ENCODE assay signal across 16 cellular contexts in genomic region chr9:134968011-134968822, GRCh38. TPM values are rescaled to one million over a fixed set of nuclear protein-coding genes. Genes with fewer than 3 reads are reported as not detected.
A peak's percentile ranks its signal among the peaks of the same experiment; 100 is the strongest.
DNase-seq lines count a peak whose midpoint lies in the region; ATAC-seq and TF ChIP-seq lines count a peak whose summit lies in the region.
"Had no signal": no experiment of that assay in that cellular context is flagged by ENCODE, and none has a peak within 500 bp of the region (broad histone marks: within the 10 kb centered on the region; RNA-seq: fewer than 3 reads in every experiment).

No MANE protein-coding gene starts in this region.

- H3K9ac ChIP-seq in endodermal cell (ENCODE audit: extremely low read depth, low read length, poor library complexity, severe bottlenecking) (no peak overlapping the region), neuronal stem cell (ENCODE audit: low read depth, low read length, poor library complexity) (no peak overlapping the region)

- WGBS in endodermal cell (ENCODE audit: insufficient coverage in 1 of 2, insufficient read length in 1 of 2), 2 experiments, result 71 to 79% methylated on average over 14 to 18 of the region's 18 CpGs
- WGBS in neuronal stem cell (ENCODE audit: extremely low coverage in 2 of 2, insufficient read length in 2 of 2, insufficient replicate concordance in 1 of 2), 2 donors, result no CpG with 5 or more reads among the region's 18 CpGs

- ATAC-seq in GM19467 (IDR thresholded peaks at IDR 0.05; ENCODE audit: unreplicated experiment), result no peak

- peak; percentile 85 for DNase-seq in DMS79 treated with DMSO at 0.1 percent for 48 hours (lab: John Stamatoyannopoulos, UW)
- DNase-seq in NCI-H2171 (lab: John Stamatoyannopoulos, UW), result peak; percentile 39
- DNase-seq in endodermal cell, result peak; percentile 49
- DNase-seq in neuronal stem cell (ENCODE audit: low spot score), result peak; percentile 49
- DNase-seq in NOMO-1 (lab: John Stamatoyannopoulos, UW; ENCODE audit: unreplicated experiment in 2 of 2), result no peak
- DNase-seq in SK-N-DZ (ENCODE audit: low spot score), result no peak
- DNase-seq in NCI-H187 (lab: John Stamatoyannopoulos, UW), result no peak
- DNase-seq: activated naive CD4-positive, alpha-beta T cell treated with anti-CD3 and anti-CD28 coated beads for 36 hours; cortex of kidney; foreskin melanocyte; NK-92 treated with Interleukin-12 subunit alpha and Interleukin-12 subunit beta, amount 100 ng/mL, for 24 hours; stomach had no signal

- peak overlapping the region; percentile 95 for H3K18ac ChIP-seq in neuronal stem cell (ENCODE audit: low read length)

- H3K4me2 ChIP-seq in neuronal stem cell (ENCODE audit: insufficient read depth, low read length, poor library complexity, severe bottlenecking), result peak overlapping the region; percentile 32

- H3K4me3 ChIP-seq in endodermal cell (ENCODE audit: low read length) (no peak overlapping the region), neuronal stem cell (ENCODE audit: low read length in 2 of 2) (no peak overlapping the region)
- H3K4me3 ChIP-seq: stomach had no signal

- no peak overlapping the region for H2BK120ac ChIP-seq in neuronal stem cell (ENCODE audit: low read depth, low read length)

- no peak overlapping the region for H4K8ac ChIP-seq in neuronal stem cell (ENCODE audit: low read depth, low read length)

- H3K79me1 ChIP-seq in neuronal stem cell (ENCODE audit: low read depth, low read length), result no peaks in the 10 kb centered on the region

- peak overlapping the region; percentile 1 for H2BK15ac ChIP-seq in neuronal stem cell (ENCODE audit: low read length)

- H4K91ac ChIP-seq in neuronal stem cell (ENCODE audit: low read depth, low read length, poor library complexity), result no peak overlapping the region

- H3K23ac ChIP-seq in neuronal stem cell (ENCODE audit: low read depth, low read length, poor library complexity), result no peak overlapping the region

- H3K4me1 Mint-ChIP-seq in endodermal cell, result no peaks in the 10 kb centered on the region

- H3K9me3 Mint-ChIP-seq in endodermal cell, result no peaks in the 10 kb centered on the region
- H3K9me3 Mint-ChIP-seq: activated naive CD4-positive, alpha-beta T cell treated with anti-CD3 and anti-CD28 coated beads for 36 hours; CD4-positive, alpha-beta T cell had no signal

- H3K27ac Mint-ChIP-seq in endodermal cell, result no peak overlapping the region
- H3K27ac Mint-ChIP-seq: activated naive CD4-positive, alpha-beta T cell treated with anti-CD3 and anti-CD28 coated beads for 36 hours; CD4-positive, alpha-beta T cell had no signal

- no peak overlapping the region for H3K14ac ChIP-seq in neuronal stem cell (ENCODE audit: low read length)

- no peak overlapping the region for H2AFZ ChIP-seq in neuronal stem cell (ENCODE audit: low read length)

- H3K27me3 ChIP-seq in endodermal cell (ENCODE audit: control insufficient read depth, insufficient read depth, low read length, poor library complexity, severe bottlenecking), result no peaks in the 10 kb centered on the region
- H3K27me3 ChIP-seq in neuronal stem cell (ENCODE audit: control insufficient read depth in 3 of 3, insufficient read depth in 3 of 3, low read depth in 1 of 3, low read length in 3 of 3), result no peaks in the 10 kb centered on the region

- no peak overlapping the region for H2BK5ac ChIP-seq in neuronal stem cell (ENCODE audit: low read length)

- H3K27ac ChIP-seq in endodermal cell (ENCODE audit: low read depth, low read length) (no peak overlapping the region), neuronal stem cell (replicated peaks; ENCODE audit: low read length) (peak overlapping the region; percentile 62)
- H3K27ac ChIP-seq: stomach had no signal

- no peaks in the 10 kb centered on the region for H3K36me3 Mint-ChIP-seq in endodermal cell (ENCODE audit: low read depth)

- no peak overlapping the region for H3K4ac ChIP-seq in neuronal stem cell (ENCODE audit: low read length)

- no peak overlapping the region for H3K4me3 Mint-ChIP-seq in endodermal cell
- H3K4me3 Mint-ChIP-seq: activated naive CD4-positive, alpha-beta T cell treated with anti-CD3 and anti-CD28 coated beads for 36 hours; CD4-positive, alpha-beta T cell had no signal

- TF ChIP-seq CTCF in endodermal cell (conservative IDR thresholded peaks at IDR 0.05), result no peak

- H3K9me3 ChIP-seq in endodermal cell (ENCODE audit: control insufficient read depth, low read length) (no peaks in the 10 kb centered on the region), neuronal stem cell (replicated peaks in 1 of 2; ENCODE audit: control insufficient read depth in 2 of 2, insufficient read depth in 1 of 2, low read depth in 1 of 2, low read length in 2 of 2) (no peaks in the 10 kb centered on the region)
- H3K9me3 ChIP-seq: stomach had no signal

- no peaks in the 10 kb centered on the region for H3K36me3 ChIP-seq in endodermal cell (ENCODE audit: control insufficient read depth, insufficient read depth, low read length)
- no peaks in the 10 kb centered on the region for H3K36me3 ChIP-seq in neuronal stem cell (replicated peaks in 1 of 2; ENCODE audit: control insufficient read depth in 2 of 2, insufficient read depth in 2 of 2, low read length in 2 of 2)
- H3K36me3 ChIP-seq: stomach had no signal

- peak overlapping the region; percentile 17 for H2AK5ac ChIP-seq in neuronal stem cell (ENCODE audit: low read depth, low read length)

- peak overlapping the region; percentile 75 for H2BK12ac ChIP-seq in neuronal stem cell (ENCODE audit: low read length)

- H3K4me1 ChIP-seq in endodermal cell (ENCODE audit: control insufficient read depth, insufficient read depth, low read length) (no peaks in the 10 kb centered on the region), neuronal stem cell (ENCODE audit: control insufficient read depth in 2 of 2, insufficient read depth in 1 of 2, low read depth in 1 of 2, low read length in 2 of 2) (peaks cover 0 to 17% of the 10 kb centered on the region in 2 donors)
- H3K4me1 ChIP-seq: stomach had no signal

- H3K27me3 Mint-ChIP-seq in endodermal cell (ENCODE audit: insufficient read depth), result peaks cover 7% of the 10 kb centered on the region

RNA-seq across cellular contexts. Expression of gene FCN1, which starts 50.5 kb away (rescaled TPM):
- total RNA-seq in endodermal cell, result not detected
- not detected for polyA plus RNA-seq in endodermal cell (2013, experiment 1 of 2)
- not detected for polyA plus RNA-seq in endodermal cell (2013, experiment 2 of 2)
- not detected for polyA plus RNA-seq in neuronal stem cell (2013, experiment 1 of 2)
- polyA plus RNA-seq in neuronal stem cell (2013, experiment 2 of 2), result not detected
- not detected in 2 replicates for polyA plus RNA-seq in SK-N-DZ (2014; cell fraction: cytosol; rRNA removed)
- polyA plus RNA-seq in SK-N-DZ (2014; cell fraction: nucleus; rRNA removed), result not detected in 2 replicates
- total RNA-seq: activated naive CD4-positive, alpha-beta T cell treated with anti-CD3 and anti-CD28 coated beads for 36 hours; HT-29; T-helper 2 cell treated with Interferon-gamma antibody and Interleukin-4, amounts not matched to agents 100 ng/mL and 5 ng/mL, for 36 hours had no signal

Comparison
In these comparisons a context has a peak if more than half of its experiments do, and no peak if none do; other contexts are left out.
1. DNase-seq: peak in DMS79 treated with DMSO at 0.1 percent for 48 hours (single experiment), NCI-H2171 (single experiment), endodermal cell (single experiment) and neuronal stem cell (single experiment); none in NOMO-1 (0 of 2), SK-N-DZ (single experiment) and NCI-H187 (0 of 2).